2 cellular contexts compared by ENCODE assay signal in the genomic region with DNA sequence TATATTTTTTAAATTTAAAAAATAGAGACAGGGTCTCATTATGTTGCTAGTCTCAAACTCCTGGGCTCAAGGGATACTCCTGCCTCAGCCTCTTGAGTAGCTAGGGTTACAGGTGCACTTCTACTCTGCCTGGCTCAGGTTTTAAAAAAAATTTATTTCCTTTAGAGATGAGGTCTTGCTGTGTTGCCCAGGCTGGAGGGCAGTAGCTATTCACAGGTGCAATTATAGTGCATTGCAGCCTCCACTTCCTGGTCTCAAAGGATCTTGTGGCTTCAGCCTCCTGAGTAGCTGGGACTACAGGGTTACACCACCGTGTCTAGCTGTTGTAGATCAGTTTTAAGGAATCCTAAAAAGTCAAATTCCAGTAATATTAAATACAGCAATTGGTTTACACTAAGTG.
TF ChIP-seq lines count a peak whose summit lies in the region.

No MANE protein-coding gene starts in this region.

TF ChIP-seq in HEK293, 187 proteins besides CTCF, POLR2A, EP300 and RAD21:
- peak; percentile 35; the same call in 1 of the 2 replicates for TF ChIP-seq OSR2 (tag by site-specific recombination; IDR thresholded peaks at IDR 0.05)
- TF ChIP-seq, protein P1, sequence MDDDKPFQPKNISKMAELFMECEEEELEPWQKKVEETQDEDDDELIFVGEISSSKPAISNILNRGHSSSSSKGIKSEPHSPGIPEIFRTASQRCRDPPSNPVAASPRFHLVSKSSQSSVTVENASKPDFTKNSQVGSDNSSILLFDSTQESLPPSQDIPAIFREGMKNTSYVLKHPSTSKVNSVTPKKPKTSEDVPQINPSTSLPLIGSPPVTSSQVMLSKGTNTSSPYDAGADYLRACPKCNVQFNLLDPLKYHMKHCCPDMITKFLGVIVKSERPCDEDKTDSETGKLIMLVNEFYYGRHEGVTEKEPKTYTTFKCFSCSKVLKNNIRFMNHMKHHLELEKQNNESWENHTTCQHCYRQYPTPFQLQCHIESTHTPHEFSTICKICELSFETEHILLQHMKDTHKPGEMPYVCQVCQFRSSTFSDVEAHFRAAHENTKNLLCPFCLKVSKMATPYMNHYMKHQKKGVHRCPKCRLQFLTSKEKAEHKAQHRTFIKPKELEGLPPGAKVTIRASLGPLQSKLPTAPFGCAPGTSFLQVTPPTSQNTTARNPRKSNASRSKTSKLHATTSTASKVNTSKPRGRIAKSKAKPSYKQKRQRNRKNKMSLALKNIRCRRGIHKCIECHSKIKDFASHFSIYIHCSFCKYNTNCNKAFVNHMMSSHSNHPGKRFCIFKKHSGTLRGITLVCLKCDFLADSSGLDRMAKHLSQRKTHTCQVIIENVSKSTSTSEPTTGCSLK (tag by site-specific recombination; IDR thresholded peaks at IDR 0.05) = no peak
- TF ChIP-seq ZNF121 (tag by site-specific recombination; IDR thresholded peaks at IDR 0.05) = 0 out of 2 replicates have a peak, but pooled peaks have one; percentile 45

TF ChIP-seq in GM12878, 131 proteins besides CTCF, POLR2A, EP300 and RAD21:
- TF ChIP-seq RUNX3 (IDR thresholded peaks at IDR 0.05; ENCODE audit: low read length) = peak; percentile 26; the same call in 1 of the 2 replicates
- TF ChIP-seq, protein P2, sequence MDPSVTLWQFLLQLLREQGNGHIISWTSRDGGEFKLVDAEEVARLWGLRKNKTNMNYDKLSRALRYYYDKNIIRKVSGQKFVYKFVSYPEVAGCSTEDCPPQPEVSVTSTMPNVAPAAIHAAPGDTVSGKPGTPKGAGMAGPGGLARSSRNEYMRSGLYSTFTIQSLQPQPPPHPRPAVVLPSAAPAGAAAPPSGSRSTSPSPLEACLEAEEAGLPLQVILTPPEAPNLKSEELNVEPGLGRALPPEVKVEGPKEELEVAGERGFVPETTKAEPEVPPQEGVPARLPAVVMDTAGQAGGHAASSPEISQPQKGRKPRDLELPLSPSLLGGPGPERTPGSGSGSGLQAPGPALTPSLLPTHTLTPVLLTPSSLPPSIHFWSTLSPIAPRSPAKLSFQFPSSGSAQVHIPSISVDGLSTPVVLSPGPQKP (IDR thresholded peaks at IDR 0.05; ENCODE audit: low read depth, low read length) = no peak
